ENCODE assay signal across 1 cellular context in the genomic region with DNA sequence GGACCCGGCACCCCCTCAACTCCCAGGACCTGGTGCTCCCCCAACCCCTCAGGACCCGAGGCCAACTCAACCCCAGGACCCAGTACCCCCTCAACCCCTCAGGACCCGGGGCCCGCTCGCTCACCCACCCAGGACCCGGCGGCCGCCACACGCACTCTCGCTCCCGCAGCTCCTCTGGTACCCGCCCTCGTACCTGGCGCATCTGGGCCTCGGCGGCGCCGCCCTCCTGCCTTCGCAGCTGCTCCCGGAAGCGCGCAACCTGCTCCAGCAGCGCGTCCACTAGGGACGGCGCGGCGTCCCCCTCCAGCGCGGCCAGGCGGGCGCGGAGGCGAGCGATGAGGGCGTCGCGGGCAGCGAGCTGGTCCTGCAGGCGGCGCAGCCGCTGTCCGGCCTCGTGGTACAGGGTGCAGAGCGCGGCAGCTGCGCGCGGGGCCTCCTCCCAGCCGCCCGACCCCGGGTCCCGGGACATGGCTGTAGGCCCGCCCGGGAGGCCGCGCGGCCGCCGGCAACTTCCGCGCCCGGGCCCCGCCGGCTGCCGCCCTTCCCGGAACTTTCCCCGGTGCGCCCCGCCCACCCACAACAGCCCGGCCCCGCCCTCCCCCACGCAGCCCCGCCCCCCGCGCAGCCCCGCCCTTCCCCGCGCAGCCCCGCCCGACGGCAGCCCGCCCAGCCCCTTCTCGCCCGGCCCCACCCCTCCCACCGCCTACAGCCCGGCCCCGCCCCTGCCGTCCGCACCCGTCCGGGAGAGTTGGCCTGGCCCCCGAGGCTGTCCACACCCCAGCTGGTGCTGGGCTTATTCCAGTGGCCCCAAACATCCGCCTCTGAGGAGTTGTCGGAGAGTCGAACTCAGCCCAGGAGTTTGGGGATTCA.
TF ChIP-seq lines count a peak whose summit lies in the region.

A gene with protein sequence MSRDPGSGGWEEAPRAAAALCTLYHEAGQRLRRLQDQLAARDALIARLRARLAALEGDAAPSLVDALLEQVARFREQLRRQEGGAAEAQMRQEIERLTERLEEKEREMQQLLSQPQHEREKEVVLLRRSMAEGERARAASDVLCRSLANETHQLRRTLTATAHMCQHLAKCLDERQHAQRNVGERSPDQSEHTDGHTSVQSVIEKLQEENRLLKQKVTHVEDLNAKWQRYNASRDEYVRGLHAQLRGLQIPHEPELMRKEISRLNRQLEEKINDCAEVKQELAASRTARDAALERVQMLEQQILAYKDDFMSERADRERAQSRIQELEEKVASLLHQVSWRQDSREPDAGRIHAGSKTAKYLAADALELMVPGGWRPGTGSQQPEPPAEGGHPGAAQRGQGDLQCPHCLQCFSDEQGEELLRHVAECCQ (minus strand): TSS at position 516 of the 870 bp plus-strand sequence. CDS start 47 bp downstream, at position 469.

TF ChIP-seq in HepG2, 621 proteins besides CTCF, POLR2A, EP300 and RAD21 (continued from another document and continues in another):
- TF ChIP-seq ZNF609 (CRISPR knock-in tag; IDR thresholded peaks at IDR 0.05; ENCODE audit: borderline replicate concordance) = 0 out of 2 replicates have a peak, but pooled peaks have one; percentile 33
- no peak for TF ChIP-seq ZNF282 (IDR thresholded peaks at IDR 0.05; ENCODE audit: partially characterized antibody)
- no peak for TF ChIP-seq ZNF567 (CRISPR knock-in tag; IDR thresholded peaks at IDR 0.05; ENCODE audit: borderline replicate concordance)
- TF ChIP-seq DR1 (CRISPR knock-in tag; IDR thresholded peaks at IDR 0.05) = peak; percentile 38; the same call in 1 of the 2 replicates
- TF ChIP-seq RFXAP (CRISPR knock-in tag; IDR thresholded peaks at IDR 0.05; ENCODE audit: borderline replicate concordance) = peak; percentile 37; the same call in 1 of the 2 replicates
- TF ChIP-seq TBX3 (IDR thresholded peaks at IDR 0.05; ENCODE audit: borderline replicate concordance) = no peak
- no peak for TF ChIP-seq ZBTB20 (CRISPR knock-in tag; IDR thresholded peaks at IDR 0.05; ENCODE audit: borderline replicate concordance, low read depth)
- TF ChIP-seq GABPB1 (CRISPR knock-in tag; IDR thresholded peaks at IDR 0.05) = peak; percentile 81
- TF ChIP-seq, protein P1, sequence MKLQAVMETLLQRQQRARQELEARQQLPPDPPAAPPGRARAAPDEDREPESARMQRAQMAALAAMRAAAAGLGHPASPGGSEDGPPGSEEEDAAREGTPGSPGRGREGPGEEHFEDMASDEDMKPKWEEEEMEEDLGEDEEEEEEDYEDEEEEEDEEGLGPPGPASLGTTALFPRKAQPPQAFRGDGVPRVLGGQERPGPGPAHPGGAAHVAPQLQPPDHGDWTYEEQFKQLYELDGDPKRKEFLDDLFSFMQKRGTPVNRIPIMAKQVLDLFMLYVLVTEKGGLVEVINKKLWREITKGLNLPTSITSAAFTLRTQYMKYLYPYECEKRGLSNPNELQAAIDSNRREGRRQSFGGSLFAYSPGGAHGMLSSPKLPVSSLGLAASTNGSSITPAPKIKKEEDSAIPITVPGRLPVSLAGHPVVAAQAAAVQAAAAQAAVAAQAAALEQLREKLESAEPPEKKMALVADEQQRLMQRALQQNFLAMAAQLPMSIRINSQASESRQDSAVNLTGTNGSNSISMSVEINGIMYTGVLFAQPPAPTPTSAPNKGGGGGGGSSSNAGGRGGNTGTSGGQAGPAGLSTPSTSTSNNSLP (IDR thresholded peaks at IDR 0.05; ENCODE audit: low read depth, low read length) = no peak
- no peak for TF ChIP-seq PBX3 (CRISPR knock-in tag; IDR thresholded peaks at IDR 0.05; ENCODE audit: borderline replicate concordance)
- TF ChIP-seq RXRA (CRISPR knock-in tag; IDR thresholded peaks at IDR 0.05) = no peak
- no peak for TF ChIP-seq CREM (IDR thresholded peaks at IDR 0.05)
- no peak for TF ChIP-seq CREM (CRISPR knock-in tag; IDR thresholded peaks at IDR 0.05)
- no peak for TF ChIP-seq ZNF354B (CRISPR knock-in tag; IDR thresholded peaks at IDR 0.05)
- TF ChIP-seq, protein P2, sequence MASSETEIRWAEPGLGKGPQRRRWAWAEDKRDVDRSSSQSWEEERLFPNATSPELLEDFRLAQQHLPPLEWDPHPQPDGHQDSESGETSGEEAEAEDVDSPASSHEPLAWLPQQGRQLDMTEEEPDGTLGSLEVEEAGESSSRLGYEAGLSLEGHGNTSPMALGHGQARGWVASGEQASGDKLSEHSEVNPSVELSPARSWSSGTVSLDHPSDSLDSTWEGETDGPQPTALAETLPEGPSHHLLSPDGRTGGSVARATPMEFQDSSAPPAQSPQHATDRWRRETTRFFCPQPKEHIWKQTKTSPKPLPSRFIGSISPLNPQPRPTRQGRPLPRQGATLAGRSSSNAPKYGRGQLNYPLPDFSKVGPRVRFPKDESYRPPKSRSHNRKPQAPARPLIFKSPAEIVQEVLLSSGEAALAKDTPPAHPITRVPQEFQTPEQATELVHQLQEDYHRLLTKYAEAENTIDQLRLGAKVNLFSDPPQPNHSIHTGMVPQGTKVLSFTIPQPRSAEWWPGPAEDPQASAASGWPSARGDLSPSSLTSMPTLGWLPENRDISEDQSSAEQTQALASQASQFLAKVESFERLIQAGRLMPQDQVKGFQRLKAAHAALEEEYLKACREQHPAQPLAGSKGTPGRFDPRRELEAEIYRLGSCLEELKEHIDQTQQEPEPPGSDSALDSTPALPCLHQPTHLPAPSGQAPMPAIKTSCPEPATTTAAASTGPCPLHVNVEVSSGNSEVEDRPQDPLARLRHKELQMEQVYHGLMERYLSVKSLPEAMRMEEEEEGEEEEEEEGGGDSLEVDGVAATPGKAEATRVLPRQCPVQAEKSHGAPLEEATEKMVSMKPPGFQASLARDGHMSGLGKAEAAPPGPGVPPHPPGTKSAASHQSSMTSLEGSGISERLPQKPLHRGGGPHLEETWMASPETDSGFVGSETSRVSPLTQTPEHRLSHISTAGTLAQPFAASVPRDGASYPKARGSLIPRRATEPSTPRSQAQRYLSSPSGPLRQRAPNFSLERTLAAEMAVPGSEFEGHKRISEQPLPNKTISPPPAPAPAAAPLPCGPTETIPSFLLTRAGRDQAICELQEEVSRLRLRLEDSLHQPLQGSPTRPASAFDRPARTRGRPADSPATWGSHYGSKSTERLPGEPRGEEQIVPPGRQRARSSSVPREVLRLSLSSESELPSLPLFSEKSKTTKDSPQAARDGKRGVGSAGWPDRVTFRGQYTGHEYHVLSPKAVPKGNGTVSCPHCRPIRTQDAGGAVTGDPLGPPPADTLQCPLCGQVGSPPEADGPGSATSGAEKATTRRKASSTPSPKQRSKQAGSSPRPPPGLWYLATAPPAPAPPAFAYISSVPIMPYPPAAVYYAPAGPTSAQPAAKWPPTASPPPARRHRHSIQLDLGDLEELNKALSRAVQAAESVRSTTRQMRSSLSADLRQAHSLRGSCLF (CRISPR knock-in tag; IDR thresholded peaks at IDR 0.05; ENCODE audit: borderline replicate concordance) = no peak
- TF ChIP-seq ZNF572 (CRISPR knock-in tag; IDR thresholded peaks at IDR 0.05) = no peak
- no peak for TF ChIP-seq SNAPC4 (CRISPR knock-in tag; IDR thresholded peaks at IDR 0.05)
- TF ChIP-seq KMT2A (CRISPR knock-in tag; IDR thresholded peaks at IDR 0.05) = no peak
- TF ChIP-seq, protein P3, sequence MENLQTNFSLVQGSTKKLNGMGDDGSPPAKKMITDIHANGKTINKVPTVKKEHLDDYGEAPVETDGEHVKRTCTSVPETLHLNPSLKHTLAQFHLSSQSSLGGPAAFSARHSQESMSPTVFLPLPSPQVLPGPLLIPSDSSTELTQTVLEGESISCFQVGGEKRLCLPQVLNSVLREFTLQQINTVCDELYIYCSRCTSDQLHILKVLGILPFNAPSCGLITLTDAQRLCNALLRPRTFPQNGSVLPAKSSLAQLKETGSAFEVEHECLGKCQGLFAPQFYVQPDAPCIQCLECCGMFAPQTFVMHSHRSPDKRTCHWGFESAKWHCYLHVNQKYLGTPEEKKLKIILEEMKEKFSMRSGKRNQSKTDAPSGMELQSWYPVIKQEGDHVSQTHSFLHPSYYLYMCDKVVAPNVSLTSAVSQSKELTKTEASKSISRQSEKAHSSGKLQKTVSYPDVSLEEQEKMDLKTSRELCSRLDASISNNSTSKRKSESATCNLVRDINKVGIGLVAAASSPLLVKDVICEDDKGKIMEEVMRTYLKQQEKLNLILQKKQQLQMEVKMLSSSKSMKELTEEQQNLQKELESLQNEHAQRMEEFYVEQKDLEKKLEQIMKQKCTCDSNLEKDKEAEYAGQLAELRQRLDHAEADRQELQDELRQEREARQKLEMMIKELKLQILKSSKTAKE (CRISPR knock-in tag; IDR thresholded peaks at IDR 0.05; ENCODE audit: borderline replicate concordance) = no peak; the same call in 1 of the 2 replicates
- TF ChIP-seq ZNF333 (CRISPR knock-in tag; IDR thresholded peaks at IDR 0.05; ENCODE audit: borderline replicate concordance) = no peak
- TF ChIP-seq ZNF710 (CRISPR knock-in tag; IDR thresholded peaks at IDR 0.05; ENCODE audit: borderline replicate concordance) = 0 out of 2 replicates have a peak, but pooled peaks have one; percentile 24
